Comparison of ENCODE assay signal across 18 cellular contexts in the genomic region with DNA sequence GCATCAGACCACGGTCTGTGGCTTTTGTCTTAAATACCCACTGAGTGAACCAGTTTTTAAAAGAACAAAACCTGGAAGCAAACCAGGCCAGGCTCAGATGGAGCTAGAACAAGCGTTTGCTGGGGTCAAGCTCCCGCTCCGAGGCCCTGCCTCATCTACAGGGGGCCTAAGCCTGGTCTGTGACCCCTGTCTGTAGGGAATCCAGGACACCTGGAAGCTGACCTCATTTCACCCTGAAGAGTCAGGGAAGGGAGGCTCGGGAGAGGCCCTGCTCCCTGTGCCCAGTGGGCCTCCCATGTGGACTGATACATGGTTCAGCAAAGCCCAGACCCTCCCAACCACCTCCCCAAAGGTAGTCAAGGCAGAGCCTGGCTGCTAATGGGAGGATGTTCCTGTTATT.
"Had no signal": no experiment of that assay in that cellular context is flagged by ENCODE, and none has a peak within 500 bp of the region (broad histone marks: within the 10 kb centered on the region; RNA-seq: fewer than 3 reads in every experiment).

No MANE protein-coding gene starts in this region.

- DNase-seq: colonic mucosa; dermis blood vessel endothelial cell; effector CD4-positive, alpha-beta T cell; foreskin melanocyte; mesendoderm; naive thymus-derived CD4-positive, alpha-beta T cell; nephron progenitor cell; posterior cingulate gyrus; stimulated activated CD4-positive, alpha-beta T cell treated with anti-CD3 and anti-CD28 coated beads, Interleukin-2, amount 100 ng/mL, for 48 hours; stimulated activated naive CD8-positive, alpha-beta T cell treated with anti-CD3 and anti-CD28 coated beads, Interleukin-15, Interleukin-2, amounts not matched to agents 100 U/mL and 50 U/mL, for 24 hours; thyroid gland; upper lobe of left lung; uterus had no signal

- H3K27me3 ChIP-seq: colonic mucosa, hepatocyte, right atrium auricular region, thyroid gland, uterus had no signal

- H3K4me3 Mint-ChIP-seq: naive thymus-derived CD4-positive, alpha-beta T cell; nephron progenitor cell; stimulated activated effector memory CD8-positive, alpha-beta T cell treated with anti-CD3 and anti-CD28 coated beads, Interleukin-12 subunit alpha, Interleukin-12 subunit beta, amount 100 ng/mL, for 72 hours had no signal

- H3K9me3 ChIP-seq: colonic mucosa, right atrium auricular region, suprapubic skin, thyroid gland, upper lobe of left lung, uterus had no signal

- H3K4me1 Mint-ChIP-seq: stimulated activated effector memory CD8-positive, alpha-beta T cell treated with anti-CD3 and anti-CD28 coated beads, Interleukin-12 subunit alpha, Interleukin-12 subunit beta, amount 100 ng/mL, for 72 hours had no signal

- H3K4me1 ChIP-seq: colonic mucosa, right atrium auricular region, suprapubic skin, thyroid gland, upper lobe of left lung, uterus had no signal

- H3K36me3 Mint-ChIP-seq: stimulated activated effector memory CD8-positive, alpha-beta T cell treated with anti-CD3 and anti-CD28 coated beads, Interleukin-12 subunit alpha, Interleukin-12 subunit beta, amount 100 ng/mL, for 72 hours had no signal

- ATAC-seq: naive thymus-derived CD4-positive, alpha-beta T cell; stimulated activated effector memory CD8-positive, alpha-beta T cell treated with anti-CD3 and anti-CD28 coated beads, Interleukin-12 subunit alpha, Interleukin-12 subunit beta, amount 100 ng/mL, for 72 hours; stimulated activated naive CD8-positive, alpha-beta T cell treated with anti-CD3 and anti-CD28 coated beads, Interleukin-15, Interleukin-2, amounts not matched to agents 100 U/mL and 50 U/mL, for 24 hours had no signal

- H3K27ac Mint-ChIP-seq: naive thymus-derived CD4-positive, alpha-beta T cell; nephron progenitor cell; stimulated activated effector memory CD8-positive, alpha-beta T cell treated with anti-CD3 and anti-CD28 coated beads, Interleukin-12 subunit alpha, Interleukin-12 subunit beta, amount 100 ng/mL, for 72 hours had no signal

- H3K9me3 Mint-ChIP-seq: stimulated activated effector memory CD8-positive, alpha-beta T cell treated with anti-CD3 and anti-CD28 coated beads, Interleukin-12 subunit alpha, Interleukin-12 subunit beta, amount 100 ng/mL, for 72 hours had no signal

- H3K36me3 ChIP-seq: colonic mucosa, right atrium auricular region, suprapubic skin, thyroid gland, upper lobe of left lung, uterus had no signal

- H3K4me3 ChIP-seq: colonic mucosa, hepatocyte, right atrium auricular region, smooth muscle cell, suprapubic skin, thyroid gland, upper lobe of left lung, uterus had no signal

- H3K27ac ChIP-seq: colonic mucosa, hepatocyte, right atrium auricular region, suprapubic skin, thyroid gland, upper lobe of left lung, uterus had no signal
